In the genomic region with DNA sequence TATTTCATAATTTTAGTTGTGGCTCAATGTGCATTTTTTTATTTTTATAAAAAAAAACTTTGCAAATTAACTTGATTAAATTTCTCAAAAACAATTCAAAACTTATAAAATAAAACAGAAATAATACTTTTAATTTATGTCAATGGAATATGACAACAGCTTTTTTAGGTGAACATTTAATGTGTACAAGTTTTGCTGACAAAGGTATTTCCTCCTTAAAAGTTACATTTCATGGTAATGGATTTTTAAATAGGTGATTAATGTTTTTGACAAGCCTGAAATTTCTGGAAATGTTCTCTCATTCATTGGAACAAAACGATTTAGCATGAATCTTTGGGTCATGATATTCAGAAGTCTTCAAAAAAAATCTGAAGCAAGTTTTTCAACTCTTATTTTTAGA, we compare ENCODE assay signal across 18 cellular contexts.
A peak's percentile ranks its signal among the peaks of the same experiment; 100 is the strongest.
DNase-seq lines count a peak whose midpoint lies in the region; ATAC-seq, FAIRE-seq and TF ChIP-seq lines count a peak whose summit lies in the region.
"Had no signal": no experiment of that assay in that cellular context is flagged by ENCODE, and none has a peak within 500 bp of the region (broad histone marks: within the 10 kb centered on the region; RNA-seq: fewer than 3 reads in every experiment).

No MANE protein-coding gene starts in this region.

- no peak overlapping the region for H3K4me3 ChIP-seq in HepG2 (replicated peaks in 1 of 3; ENCODE audit: insufficient read depth in 1 of 3, low read depth in 2 of 3, low read length in 3 of 3)
- H3K4me3 ChIP-seq in right lobe of liver = no peak overlapping the region
- H3K4me3 ChIP-seq in SK-N-MC = peak overlapping the region; percentile 17; the same call in 1 of the 2 replicates
- no peak overlapping the region for H3K4me3 ChIP-seq in kidney (ENCODE audit: low read length in 2 of 2)
- no peak overlapping the region for H3K4me3 ChIP-seq in neural progenitor cell
- H3K4me3 ChIP-seq: HAP-1 had no signal

- H3K4me2 ChIP-seq in HepG2 (ENCODE audit: low read depth, low read length) (no peak overlapping the region), neural progenitor cell (no peak overlapping the region)

- no peaks in the 10 kb centered on the region for H3K9me3 ChIP-seq in HepG2 (ENCODE audit: low read length)
- H3K9me3 ChIP-seq in right lobe of liver = no peaks in the 10 kb centered on the region
- no peaks in the 10 kb centered on the region for H3K9me3 ChIP-seq in SK-N-MC (ENCODE audit: low read depth, low read length)
- no peaks in the 10 kb centered on the region for H3K9me3 ChIP-seq in kidney (ENCODE audit: control insufficient read depth in 1 of 2, low read length in 2 of 2)
- no peaks in the 10 kb centered on the region for H3K9me3 ChIP-seq in neural progenitor cell (ENCODE audit: low read depth)
- H3K9me3 ChIP-seq: HAP-1 had no signal

- TF ChIP-seq POLR2A in HepG2 (IDR thresholded peaks at IDR 0.05; ENCODE audit: insufficient read depth in 1 of 2, low read depth in 2 of 2, low read length in 2 of 2) (no peak), right lobe of liver (IDR thresholded peaks at IDR 0.05) (no peak)

- H2AFZ ChIP-seq in HepG2 (ENCODE audit: low read length) (no peak overlapping the region), neural progenitor cell (replicated peaks) (no peak overlapping the region)

- TF ChIP-seq EP300 in HepG2 (IDR thresholded peaks at IDR 0.05; ENCODE audit: low read depth in 2 of 2, low read length in 2 of 2) = no peak
- TF ChIP-seq EP300 in HepG2 (CRISPR knock-in tag; IDR thresholded peaks at IDR 0.05; ENCODE audit: borderline replicate concordance) = no peak

- H3K36me3 Mint-ChIP-seq in neural progenitor cell = no peaks in the 10 kb centered on the region
- H3K36me3 Mint-ChIP-seq: CD4-positive, alpha-beta memory T cell had no signal

- H3K27me3 ChIP-seq in HepG2 (ENCODE audit: control insufficient read depth in 1 of 2, insufficient read depth in 2 of 2, low read length in 2 of 2) (no peaks in the 10 kb centered on the region), right lobe of liver (no peaks in the 10 kb centered on the region), neural progenitor cell (no peaks in the 10 kb centered on the region)

- no peaks in the 10 kb centered on the region for H3K9me3 Mint-ChIP-seq in neural progenitor cell

- H3K4me3 Mint-ChIP-seq in neural progenitor cell = no peak overlapping the region
- H3K4me3 Mint-ChIP-seq: CD4-positive, alpha-beta memory T cell; HFFc6 had no signal

- POLR2A ChIA-PET in HepG2 (lab: Yijun Ruan, JAX) = no interaction called here

- no TSS peak for BruUV-seq in HepG2 (replicated peaks; lab: Mats Ljungman, UMichigan)

- no peak overlapping the region for H3K27ac Mint-ChIP-seq in neural progenitor cell
- H3K27ac Mint-ChIP-seq: CD4-positive, alpha-beta memory T cell; HFFc6 had no signal

- no peaks in the 10 kb centered on the region for H3F3A ChIP-seq in neural progenitor cell (ENCODE audit: low read depth)

- H3K27me3 Mint-ChIP-seq in neural progenitor cell (ENCODE audit: insufficient read depth, low read depth) = no peaks in the 10 kb centered on the region
- H3K27me3 Mint-ChIP-seq: CD4-positive, alpha-beta memory T cell had no signal

- WGBS in HepG2 (ENCODE audit: low lambda C conversion rate) = 0% methylated on average over 1 of the region's 1 CpG
- WGBS in right lobe of liver (ENCODE audit: insufficient coverage, low coverage, low lambda C conversion rate, missing lambda C conversion rate) = 7% methylated on average over 1 of the region's 1 CpG

- H3K4me1 Mint-ChIP-seq in neural progenitor cell = peaks cover 2% of the 10 kb centered on the region
- H3K4me1 Mint-ChIP-seq: CD4-positive, alpha-beta memory T cell had no signal

- no peaks in the 10 kb centered on the region for H3K79me2 ChIP-seq in HepG2 (ENCODE audit: insufficient read depth, low read length)
- H3K79me2 ChIP-seq in neural progenitor cell (ENCODE audit: low read depth) = no peaks in the 10 kb centered on the region

- no peak for ATAC-seq in HepG2
- ATAC-seq in right lobe of liver = no peak
- no peak for ATAC-seq in HG02678 (IDR thresholded peaks at IDR 0.05; ENCODE audit: unreplicated experiment)

- intact Hi-C loops in HepG2 (cut with micrococcal nuclease; ENCODE audit: unreplicated experiment) = no loop called here
- intact Hi-C loops in right lobe of liver (cut with DNase I) = no loop called here
- intact Hi-C loops in kidney (cut with DNase I) = no loop called here

- no peaks in the 10 kb centered on the region for H4K20me1 ChIP-seq in HepG2 (ENCODE audit: insufficient read depth, low read length)
- no peaks in the 10 kb centered on the region for H4K20me1 ChIP-seq in neural progenitor cell (ENCODE audit: low read depth)

- no peak for TF ChIP-seq RAD21 in HepG2 (CRISPR knock-in tag; IDR thresholded peaks at IDR 0.05)

- H3K27ac ChIP-seq in HepG2 (ENCODE audit: extremely low read length, insufficient read depth, low read length) (no peak overlapping the region), right lobe of liver (no peak overlapping the region), SK-N-MC (peak overlapping the region; percentile 68), kidney (ENCODE audit: low read depth in 2 of 2, low read length in 2 of 2) (no peak overlapping the region), neural progenitor cell (no peak overlapping the region)
- H3K27ac ChIP-seq: 22Rv1 had no signal

- no peak overlapping the region for H3K9ac ChIP-seq in HepG2 (ENCODE audit: insufficient read depth, low read depth, low read length)
- H3K9ac ChIP-seq in SK-N-MC (ENCODE audit: insufficient read length) = peak overlapping the region; percentile 30
- H3K9ac ChIP-seq in kidney (ENCODE audit: low read length in 2 of 2) = no peak overlapping the region
- H3K9ac ChIP-seq in neural progenitor cell = no peak overlapping the region

- DNase-seq in HepG2 (ENCODE audit: low spot score) (no peak), right lobe of liver (no peak), SK-N-MC (ENCODE audit: low read depth, low spot score) (no peak), kidney (no peak), neural progenitor cell (ENCODE audit: low spot score) (no peak)
- DNase-seq: C1 segment of cervical spinal cord; Calu3; CD4-positive, alpha-beta memory T cell; COR-L47; DMS53; DMS79 treated with DMSO at 0.1 percent for 48 hours; GOT3; HFFc6 had no signal

- in situ Hi-C loops in HepG2 (cut with HindIII; ENCODE audit: extremely low pct_ligation_motif_present, low pct_unique_long_range_greater_than_20kb) = no loop called here

- no peaks in the 10 kb centered on the region for H3K4me1 ChIP-seq in HepG2 (ENCODE audit: insufficient read depth, low read length)
- H3K4me1 ChIP-seq in right lobe of liver = no peaks in the 10 kb centered on the region
- no peaks in the 10 kb centered on the region for H3K4me1 ChIP-seq in kidney (ENCODE audit: control insufficient read depth in 1 of 2, insufficient read depth in 1 of 2, low read depth in 1 of 2, low read length in 2 of 2)
- no peaks in the 10 kb centered on the region for H3K4me1 ChIP-seq in neural progenitor cell
- H3K4me1 ChIP-seq: HAP-1 had no signal

- H3K36me3 ChIP-seq in HepG2 (replicated peaks in 1 of 2; ENCODE audit: control insufficient read depth in 1 of 2, insufficient read depth in 2 of 2, low read length in 2 of 2) (no peaks in the 10 kb centered on the region), right lobe of liver (no peaks in the 10 kb centered on the region), SK-N-MC (ENCODE audit: insufficient read depth, low read length) (no peaks in the 10 kb centered on the region), kidney (ENCODE audit: control insufficient read depth in 1 of 2, insufficient read depth in 2 of 2, low read length in 2 of 2) (no peaks in the 10 kb centered on the region), neural progenitor cell (no peaks in the 10 kb centered on the region)
- H3K36me3 ChIP-seq: HAP-1 had no signal

- CTCF ChIA-PET in HepG2 (lab: Yijun Ruan, JAX; ENCODE audit: low intra/inter-chr PET ratio, low total read pairs) = no interaction called here

- no peak for TF ChIP-seq CTCF in HepG2 (CRISPR knock-in tag; IDR thresholded peaks at IDR 0.05)
- no peak for TF ChIP-seq CTCF in right lobe of liver (IDR thresholded peaks at IDR 0.05)
- no peak for TF ChIP-seq CTCF in kidney (IDR thresholded peaks at IDR 0.05; ENCODE audit: borderline replicate concordance, extremely low read depth, insufficient read depth)
- no peak for TF ChIP-seq CTCF in neural progenitor cell (IDR thresholded peaks at IDR 0.05)

- FAIRE-seq in HepG2 (lab: Jason Lieb, UNC) (no peak), kidney (lab: Jason Lieb, UNC) (peak; percentile 8)
- FAIRE-seq: GM12892, H54 had no signal

TF ChIP-seq in HepG2, 621 proteins besides CTCF, POLR2A, EP300 and RAD21:
- peak; percentile 61 to 84 for TF ChIP-seq MAFK (conservative IDR thresholded peaks at IDR 0.05 in 1 of 2, IDR thresholded peaks at IDR 0.05 in 1 of 2; ENCODE audit: low read length in 2 of 2)
- peak; percentile 76; the same call in 1 of the 2 replicates for TF ChIP-seq MAFF (IDR thresholded peaks at IDR 0.05; ENCODE audit: low read depth, low read length)
- no peak for TF ChIP-seq ZBTB44 (CRISPR knock-in tag; IDR thresholded peaks at IDR 0.05)
- no peak for TF ChIP-seq U2AF1 (optimal IDR thresholded peaks at IDR 0.05; ENCODE audit: low read depth, low read length)
- no peak for TF ChIP-seq ZFP62 (CRISPR knock-in tag; IDR thresholded peaks at IDR 0.05)
